Comparison of ENCODE assay signal across 8 cellular contexts in the genomic region with DNA sequence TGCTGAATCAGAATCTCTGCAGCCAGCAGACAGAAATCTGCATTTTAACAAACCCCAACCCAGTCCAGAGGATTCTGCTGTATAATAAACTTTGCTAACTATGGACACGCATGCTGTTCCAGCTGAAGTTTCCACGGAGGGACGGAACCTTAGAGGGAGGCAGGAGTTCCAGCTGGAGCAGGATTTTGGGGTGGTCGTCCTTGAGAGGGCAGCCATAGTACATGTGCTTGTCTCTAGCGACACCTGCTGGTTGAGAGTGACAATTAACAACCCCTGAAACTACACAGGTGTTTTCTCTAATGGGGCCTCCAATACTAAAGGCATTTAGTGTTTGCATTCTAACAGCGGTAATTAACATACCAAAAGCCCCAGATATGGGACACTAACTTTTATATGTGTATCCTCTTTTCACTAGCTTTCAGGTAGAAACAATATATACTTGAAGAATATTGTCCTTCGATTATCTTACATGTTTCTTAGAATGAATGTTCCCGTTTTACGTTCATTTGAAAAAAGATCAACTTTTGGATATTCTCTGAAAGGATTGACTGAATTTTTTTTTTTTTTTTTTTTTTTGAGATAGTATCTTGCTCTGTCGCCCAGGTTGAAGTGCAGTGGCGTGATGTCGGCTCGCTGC. TPM values are rescaled to one million over a fixed set of nuclear protein-coding genes. Genes with fewer than 3 reads are reported as not detected.
DNase-seq lines count a peak whose midpoint lies in the region; ATAC-seq and TF ChIP-seq lines count a peak whose summit lies in the region.

No MANE protein-coding gene starts in this region.

- no peaks in the 10 kb centered on the region for H3K36me3 Mint-ChIP-seq in CD4-positive, alpha-beta T cell (ENCODE audit: low read depth)
- peaks cover 5% of the 10 kb centered on the region for H3K36me3 Mint-ChIP-seq in osteocyte (ENCODE audit: unreplicated experiment)

- no peak overlapping the region for H3K27ac Mint-ChIP-seq in CD4-positive, alpha-beta T cell
- H3K27ac Mint-ChIP-seq in osteocyte (ENCODE audit: unreplicated experiment), result no peak overlapping the region

- H3K4me3 ChIP-seq in NT2/D1 (ENCODE audit: insufficient read length, low read depth) (no peak overlapping the region), fibroblast of pulmonary artery (replicated peaks; ENCODE audit: low read depth, low read length) (no peak overlapping the region), upper lobe of right lung (no peak overlapping the region)

- POLR2A ChIA-PET in CD4-positive, alpha-beta T cell (lab: Charles Lee), result no interaction called here

- intact Hi-C loops in CD4-positive, alpha-beta T cell (cut with DNase I, micrococcal nuclease), result loop anchor here (1.0 to 10.0 kb wide), 11 partner anchors 168 to 671 kb away; partner anchors contain the start of gene NIPSNAP3A (in 1 of the 2)
- intact Hi-C loops in upper lobe of right lung (cut with DNase I), result loop anchor here (10.0 kb wide), 1 partner anchor 261 kb away; no protein-coding TSS in a partner anchor

- H3K4me1 ChIP-seq in NT2/D1 (ENCODE audit: insufficient read depth, insufficient read length) (peaks cover 2% of the 10 kb centered on the region), upper lobe of right lung (peaks cover 4% of the 10 kb centered on the region)

- H3K27me3 Mint-ChIP-seq in CD4-positive, alpha-beta T cell, result peaks cover 47% of the 10 kb centered on the region
- no peaks in the 10 kb centered on the region for H3K27me3 Mint-ChIP-seq in osteocyte (ENCODE audit: unreplicated experiment)

- H3K27ac ChIP-seq in CD4-positive, alpha-beta T cell (ENCODE audit: low read depth, low read length), result no peak overlapping the region
- no peak overlapping the region for H3K27ac ChIP-seq in upper lobe of right lung

- DNase-seq in CD4-positive, alpha-beta T cell, result peak; percentile 19 to 54 (median 46)
- DNase-seq in NT2/D1 (ENCODE audit: low read depth, low spot score) (peak; percentile 77), fibroblast of pulmonary artery (ENCODE audit: low read depth) (peak; percentile 70), osteocyte (ENCODE audit: extremely low spot score, unreplicated experiment) (no peak), upper lobe of right lung (no peak)
- peak; percentile 54 for DNase-seq in activated T-cell treated with anti-CD3 and anti-CD28 coated beads, Interleukin-2, amount 50 U/mL, for 1 hour

- no peak overlapping the region for H3K4me3 Mint-ChIP-seq in CD4-positive, alpha-beta T cell
- no peak overlapping the region for H3K4me3 Mint-ChIP-seq in osteocyte (ENCODE audit: unreplicated experiment)

- peaks cover 4% of the 10 kb centered on the region for H3K4me1 Mint-ChIP-seq in CD4-positive, alpha-beta T cell (ENCODE audit: low read depth)
- peaks cover 13% of the 10 kb centered on the region for H3K4me1 Mint-ChIP-seq in osteocyte (ENCODE audit: unreplicated experiment)

- peaks cover 19% of the 10 kb centered on the region for H3K27me3 ChIP-seq in CD4-positive, alpha-beta T cell (ENCODE audit: control insufficient read depth, insufficient read depth, low read length)
- no peaks in the 10 kb centered on the region for H3K27me3 ChIP-seq in NT2/D1 (ENCODE audit: insufficient read depth, insufficient read length)
- H3K27me3 ChIP-seq in upper lobe of right lung, result no peaks in the 10 kb centered on the region

- peak; percentile 94 for TF ChIP-seq CTCF in CD4-positive, alpha-beta T cell (IDR thresholded peaks at IDR 0.05)
- TF ChIP-seq CTCF in fibroblast of pulmonary artery (IDR thresholded peaks at IDR 0.05; ENCODE audit: low read length, missing control alignments), result peak; percentile 78
- TF ChIP-seq CTCF in osteocyte (IDR thresholded peaks at IDR 0.05), result peak; percentile 94
- TF ChIP-seq CTCF in upper lobe of right lung (IDR thresholded peaks at IDR 0.05), result peak; percentile 90

- H3K36me3 ChIP-seq in NT2/D1 (ENCODE audit: insufficient read depth, insufficient read length, low read length) (no peaks in the 10 kb centered on the region), upper lobe of right lung (no peaks in the 10 kb centered on the region)

- H3K9ac ChIP-seq in NT2/D1 (ENCODE audit: insufficient read length, low read depth), result peak overlapping the region; percentile 51

- peak; percentile 86 for ATAC-seq in CD4-positive, alpha-beta T cell (ENCODE audit: poor library complexity)
- ATAC-seq in GM19035 (IDR thresholded peaks at IDR 0.05; ENCODE audit: unreplicated experiment) (peak; percentile 69), HG03378 (IDR thresholded peaks at IDR 0.05; ENCODE audit: unreplicated experiment) (peak; percentile 67), upper lobe of right lung (peak; percentile 83)

- H3K9me3 Mint-ChIP-seq in CD4-positive, alpha-beta T cell, result peaks cover 2% of the 10 kb centered on the region
- peaks cover 8% of the 10 kb centered on the region for H3K9me3 Mint-ChIP-seq in osteocyte (ENCODE audit: unreplicated experiment)

- H3K9me3 ChIP-seq in CD4-positive, alpha-beta T cell (ENCODE audit: control insufficient read depth, low read length), result peaks cover 6% of the 10 kb centered on the region
- H3K9me3 ChIP-seq in NT2/D1 (ENCODE audit: insufficient read depth, low read length) (no peaks in the 10 kb centered on the region), upper lobe of right lung (no peaks in the 10 kb centered on the region)

- CTCF ChIA-PET in CD4-positive, alpha-beta T cell (lab: Charles Lee), result interaction anchor here (0.7 to 2.9 kb wide), 8 partner anchors 10 to 552 kb away, joined by 3 to 10 read pairs (median 4); no protein-coding TSS in a partner anchor

RNA-seq across cellular contexts. Expression of gene FSD1L, which starts 32.4 kb away (rescaled TPM):
- under 1 TPM; 0.38 to 0.56 TPM for total RNA-seq in CD4-positive, alpha-beta T cell
- total RNA-seq in osteocyte (6.2 and 6.6 TPM in 2 replicates), upper lobe of right lung (4.5 TPM)

Comparison
In these comparisons a context has a peak if more than half of its experiments do, and no peak if none do; other contexts are left out.
1. DNase-seq: peak in CD4-positive, alpha-beta T cell (10 of 10), NT2/D1 (single experiment), activated T-cell treated with anti-CD3 and anti-CD28 coated beads, Interleukin-2, amount 50 U/mL, for 1 hour (single experiment) and fibroblast of pulmonary artery (single experiment); none in osteocyte (single experiment) and upper lobe of right lung (single experiment).
2. Peak in every context shown above with its lines, with median percentiles within 50 percentile points of each other: ATAC-seq and CTCF ChIP-seq.